12 cellular contexts compared by ENCODE assay signal in genomic region chr1:2346691-2347408, GRCh38.
"Had no signal": no experiment of that assay in that cellular context is flagged by ENCODE, and none has a peak within 500 bp of the region (broad histone marks: within the 10 kb centered on the region; RNA-seq: fewer than 3 reads in every experiment).

No MANE protein-coding gene starts in this region.

- DNase-seq: endodermal cell, islet precursor cell, mesendoderm, nucleus accumbens had no signal

- H3K4me1 ChIP-seq: psoas muscle had no signal

- H3K36me3 ChIP-seq: cardiac muscle cell had no signal

- H3K4me3 ChIP-seq: cardiac muscle cell, dorsolateral prefrontal cortex, psoas muscle had no signal

- H3K9me3 ChIP-seq: psoas muscle had no signal

- ATAC-seq: activated naive CD4-positive, alpha-beta T cell treated with anti-CD3 and anti-CD28 coated beads, Interleukin-2, amount 50 U/mL, for 72 hours; natural killer cell treated with Interleukin-12 subunit alpha and Interleukin-12 subunit beta and Interleukin-15 and Interleukin-18, amount 100 ng/mL, for 72 hours; psoas muscle; stimulated activated effector memory CD8-positive, alpha-beta T cell treated with anti-CD3 and anti-CD28 coated beads, Interleukin-12 subunit alpha, Interleukin-12 subunit beta, amount 100 ng/mL, for 72 hours had no signal

- H3K27me3 ChIP-seq: cardiac muscle cell, dorsolateral prefrontal cortex had no signal

- H3K27ac ChIP-seq: cardiac muscle cell, dorsolateral prefrontal cortex, psoas muscle had no signal

- FAIRE-seq: frontal cortex, urothelium cell line had no signal
